Comparison of ENCODE assay signal across 8 cellular contexts in genomic region chr4:4853371-4853823, GRCh38. TPM values are rescaled to one million over a fixed set of nuclear protein-coding genes. Genes with fewer than 3 reads are reported as not detected.
A peak's percentile ranks its signal among the peaks of the same experiment; 100 is the strongest.
DNase-seq lines count a peak whose midpoint lies in the region; ATAC-seq and TF ChIP-seq lines count a peak whose summit lies in the region.

No MANE protein-coding gene starts in this region.

- no peak for TF ChIP-seq CTCF in retinal pigment epithelial cell (conservative IDR thresholded peaks at IDR 0.05; ENCODE audit: low read depth, low read length)
- TF ChIP-seq CTCF in colonic mucosa (IDR thresholded peaks at IDR 0.05) = no peak

- no peaks in the 10 kb centered on the region for H3K9me3 ChIP-seq in endocrine pancreas (ENCODE audit: control insufficient read depth, low read length)
- no peaks in the 10 kb centered on the region for H3K9me3 ChIP-seq in colonic mucosa

- ATAC-seq in GM18517 (IDR thresholded peaks at IDR 0.05; ENCODE audit: unreplicated experiment) = peak; percentile 38
- peak; percentile 39 for ATAC-seq in HG03342 (IDR thresholded peaks at IDR 0.05; ENCODE audit: unreplicated experiment)

- DNase-seq in retinal pigment epithelial cell (ENCODE audit: low read depth) (no peak), colonic mucosa (no peak), SIG-M5 (lab: John Stamatoyannopoulos, UW) (no peak), NCI-H1694 (lab: John Stamatoyannopoulos, UW) (no peak), Kasumi-1 (lab: John Stamatoyannopoulos, UW) (no peak)

- H3K4me3 ChIP-seq in endocrine pancreas (ENCODE audit: control insufficient read depth, insufficient read depth, low read length) (peak overlapping the region; percentile 22), retinal pigment epithelial cell (ENCODE audit: low read length) (peak overlapping the region; percentile 23), colonic mucosa (no peak overlapping the region)

- H3K27me3 ChIP-seq in endocrine pancreas (ENCODE audit: control insufficient read depth, insufficient read depth, low read length) = peaks cover 32% of the 10 kb centered on the region
- peaks cover 73% of the 10 kb centered on the region for H3K27me3 ChIP-seq in colonic mucosa

- no peak overlapping the region for H3K27ac ChIP-seq in colonic mucosa

- H3K4me1 ChIP-seq in endocrine pancreas (ENCODE audit: control insufficient read depth, insufficient read depth, low read length) (no peaks in the 10 kb centered on the region), colonic mucosa (no peaks in the 10 kb centered on the region)

- no peak overlapping the region for H3K9ac ChIP-seq in endocrine pancreas (ENCODE audit: control insufficient read depth, insufficient read depth, low read length)
- no peak overlapping the region for H3K9ac ChIP-seq in colonic mucosa (ENCODE audit: low read depth in 2 of 2, low read length in 2 of 2)

- intact Hi-C loops in colonic mucosa (cut with DNase I) = no loop called here

- H3K36me3 ChIP-seq in endocrine pancreas (ENCODE audit: control insufficient read depth, insufficient read depth, low read length) (peaks cover 2% of the 10 kb centered on the region), colonic mucosa (no peaks in the 10 kb centered on the region)

RNA-seq across cellular contexts. Expression of gene MSX1, which starts 6.1 kb away (rescaled TPM):
- total RNA-seq in colonic mucosa = under 1 TPM; 0.25 to 0.53 TPM
